15 cellular contexts compared by ENCODE assay signal in genomic region chr17:4836221-4836620, GRCh38. TPM values are rescaled to one million over a fixed set of nuclear protein-coding genes. Genes with fewer than 3 reads are reported as not detected.
DNase-seq lines count a peak whose midpoint lies in the region; ATAC-seq, FAIRE-seq and TF ChIP-seq lines count a peak whose summit lies in the region.
"Had no signal": no experiment of that assay in that cellular context is flagged by ENCODE, and none has a peak within 500 bp of the region (broad histone marks: within the 10 kb centered on the region; RNA-seq: fewer than 3 reads in every experiment).

No MANE protein-coding gene starts in this region.

- TF ChIP-seq EP300 in HepG2 (IDR thresholded peaks at IDR 0.05; ENCODE audit: low read depth in 2 of 2, low read length in 2 of 2), result no peak
- no peak for TF ChIP-seq EP300 in HepG2 (CRISPR knock-in tag; IDR thresholded peaks at IDR 0.05; ENCODE audit: borderline replicate concordance)

- H3K9me3 Mint-ChIP-seq in natural killer cell, result no peaks in the 10 kb centered on the region

- H3K4me3 Mint-ChIP-seq in natural killer cell, result peak overlapping the region; percentile 45

- no peaks in the 10 kb centered on the region for H3K36me3 Mint-ChIP-seq in natural killer cell

- H3K36me3 ChIP-seq in HepG2 (replicated peaks in 1 of 2; ENCODE audit: control insufficient read depth in 1 of 2, insufficient read depth in 2 of 2, low read length in 2 of 2), result peaks cover 2 to 19% of the 10 kb centered on the region in 2 experiments; a peak in 3 of 5 replicates
- no peaks in the 10 kb centered on the region for H3K36me3 ChIP-seq in right lobe of liver
- H3K36me3 ChIP-seq in smooth muscle cell (ENCODE audit: low read depth), result no peaks in the 10 kb centered on the region

- H3K4me3 ChIP-seq in HepG2 (replicated peaks in 1 of 3; ENCODE audit: insufficient read depth in 1 of 3, low read depth in 2 of 3, low read length in 3 of 3) (peak overlapping the region in 1 of 3 experiments; percentile 85; a peak in 1 of 6 replicates), right lobe of liver (no peak overlapping the region), smooth muscle cell (no peak overlapping the region)

- no peaks in the 10 kb centered on the region for H3K27me3 ChIP-seq in HepG2 (ENCODE audit: control insufficient read depth in 1 of 2, insufficient read depth in 2 of 2, low read length in 2 of 2)
- no peaks in the 10 kb centered on the region for H3K27me3 ChIP-seq in right lobe of liver
- H3K27me3 ChIP-seq in smooth muscle cell (ENCODE audit: low read depth), result no peaks in the 10 kb centered on the region

- TF ChIP-seq CTCF in HepG2 (CRISPR knock-in tag; IDR thresholded peaks at IDR 0.05) (no peak), right lobe of liver (IDR thresholded peaks at IDR 0.05) (no peak), natural killer cell (IDR thresholded peaks at IDR 0.05) (no peak), smooth muscle cell (IDR thresholded peaks at IDR 0.05; ENCODE audit: borderline replicate concordance, insufficient read depth, poor library complexity, severe bottlenecking) (no peak)

- ATAC-seq in HepG2 (no peak), right lobe of liver (no peak), natural killer cell (no peak), GM19324 (IDR thresholded peaks at IDR 0.05; ENCODE audit: low FRiP score, unreplicated experiment) (no peak), left cardiac atrium (no peak)

- no peak for FAIRE-seq in HepG2 (lab: Jason Lieb, UNC)

- H2AFZ ChIP-seq in HepG2 (ENCODE audit: low read length) (no peak overlapping the region), smooth muscle cell (ENCODE audit: low read depth) (no peak overlapping the region)

- TF ChIP-seq RAD21 in HepG2 (CRISPR knock-in tag; IDR thresholded peaks at IDR 0.05), result no peak

- peaks cover 27% of the 10 kb centered on the region; the same call in 1 of the 2 replicates for H4K20me1 ChIP-seq in HepG2 (ENCODE audit: insufficient read depth, low read length)
- H4K20me1 ChIP-seq in smooth muscle cell (ENCODE audit: low read depth), result peaks cover 64% of the 10 kb centered on the region

- H3F3A ChIP-seq in smooth muscle cell (ENCODE audit: low read depth), result peaks cover 22% of the 10 kb centered on the region

- intact Hi-C loops in HepG2 (cut with micrococcal nuclease; ENCODE audit: unreplicated experiment), result loop anchor here (10.0 kb wide), 1 partner anchor 49 kb away; no protein-coding TSS in a partner anchor
- intact Hi-C loops in right lobe of liver (cut with DNase I), result no loop called here
- intact Hi-C loops in natural killer cell (cut with micrococcal nuclease), result loop anchor here (5.0 kb wide), 1 partner anchor 39 kb away; the partner anchor contains the start of gene PSMB6
- intact Hi-C loops in left cardiac atrium (cut with DNase I), result no loop called here

- peak overlapping the region in 1 of 2 donors; percentile 62 for H3K27ac Mint-ChIP-seq in natural killer cell

- CTCF ChIA-PET in HepG2 (lab: Yijun Ruan, JAX; ENCODE audit: low intra/inter-chr PET ratio, low total read pairs), result no interaction called here

- H3K27ac ChIP-seq in HepG2 (ENCODE audit: extremely low read length, insufficient read depth, low read length), result peak overlapping the region; percentile 75
- no peak overlapping the region for H3K27ac ChIP-seq in right lobe of liver
- peak overlapping the region; percentile 56 for H3K27ac ChIP-seq in angular gyrus (ENCODE audit: low read depth, low read length)
- H3K27ac ChIP-seq in smooth muscle cell (ENCODE audit: low read depth), result no peak overlapping the region
- H3K27ac ChIP-seq: KMS-11 had no signal

- H3K27me3 Mint-ChIP-seq in natural killer cell (ENCODE audit: low read depth in 2 of 2), result no peaks in the 10 kb centered on the region

- POLR2A ChIA-PET in HepG2 (lab: Yijun Ruan, JAX), result interaction anchor here (1.0 to 3.8 kb wide), 4 partner anchors 9 to 47 kb away, joined by 4 to 31 read pairs (median 11); partner anchors contain the start of genes GLTPD2 and PLD2

- H3K9me3 ChIP-seq in HepG2 (ENCODE audit: low read length) (no peaks in the 10 kb centered on the region), right lobe of liver (no peaks in the 10 kb centered on the region), smooth muscle cell (replicated peaks; ENCODE audit: low read depth) (no peaks in the 10 kb centered on the region)

- WGBS in HepG2 (ENCODE audit: low lambda C conversion rate), result 98% methylated on average over 4 of the region's 4 CpGs
- WGBS in right lobe of liver (ENCODE audit: insufficient coverage, low coverage, low lambda C conversion rate, missing lambda C conversion rate), result 85% methylated on average over 3 of the region's 4 CpGs
- whole genome bisulfite sequencing in smooth muscle cell (ENCODE audit: low lambda C conversion rate), result 93% methylated on average over 4 of the region's 4 CpGs

- H3K9ac ChIP-seq in HepG2 (ENCODE audit: insufficient read depth, low read depth, low read length) (peak overlapping the region; percentile 50; the same call in 1 of the 2 replicates), smooth muscle cell (ENCODE audit: low read depth) (no peak overlapping the region)
- H3K9ac ChIP-seq: KMS-11 had no signal

- TF ChIP-seq POLR2A in HepG2 (IDR thresholded peaks at IDR 0.05; ENCODE audit: insufficient read depth in 1 of 2, low read depth in 2 of 2, low read length in 2 of 2) (no peak), right lobe of liver (IDR thresholded peaks at IDR 0.05) (no peak)

- H3K4me2 ChIP-seq in HepG2 (ENCODE audit: low read depth, low read length), result peak overlapping the region; percentile 97
- no peak overlapping the region for H3K4me2 ChIP-seq in smooth muscle cell
- H3K4me2 ChIP-seq: KMS-11 had no signal

- no TSS peak for BruUV-seq in HepG2 (replicated peaks; lab: Mats Ljungman, UMichigan)

- H3K4me1 ChIP-seq in HepG2 (ENCODE audit: insufficient read depth, low read length) (peaks cover 62% of the 10 kb centered on the region), right lobe of liver (peaks cover 0 to 25% (median 11%) of the 10 kb centered on the region in 4 donors), smooth muscle cell (ENCODE audit: low read depth) (peaks cover 9% of the 10 kb centered on the region)

- in situ Hi-C loops in HepG2 (cut with HindIII; ENCODE audit: extremely low pct_ligation_motif_present, low pct_unique_long_range_greater_than_20kb), result no loop called here

- H3K79me2 ChIP-seq in HepG2 (ENCODE audit: insufficient read depth, low read length) (peaks cover 72% of the 10 kb centered on the region), smooth muscle cell (ENCODE audit: low read depth) (peaks cover 51% of the 10 kb centered on the region)

- DNase-seq in HepG2 (ENCODE audit: low spot score) (no peak), right lobe of liver (no peak), natural killer cell (no peak), smooth muscle cell (lab: John Stamatoyannopoulos, UW; ENCODE audit: unreplicated experiment) (no peak), left cardiac atrium (no peak)
- DNase-seq in stimulated activated CD4-positive, alpha-beta T cell treated with anti-CD3 and anti-CD28 coated beads, Interleukin-12 subunit alpha, Interleukin-12 subunit beta, amount 100 ng/mL, for 4 hours, result no peak
- DNase-seq: activated CD8-positive, alpha-beta memory T cell treated with anti-CD3 and anti-CD28 coated beads for 24 hours; activated naive CD4-positive, alpha-beta T cell treated with Interleukin-2 at 50 U/mL for 16 hours; cerebellar nuclear complex; head of caudate nucleus; NCI-H1694; NCI-H526 had no signal

- H3K4me1 Mint-ChIP-seq in natural killer cell, result peaks cover 50 to 55% of the 10 kb centered on the region in 2 donors

RNA-seq across cellular contexts. Expression of gene MINK1, which starts 3.1 kb away (rescaled TPM):
- total RNA-seq in HepG2 (2016; rRNA removed; fragmentation: Illumina TruSeq; extraction: Trizol), result 15.2 and 17.2 TPM in 2 replicates
- 23.3 and 30.8 TPM in 2 replicates for total RNA-seq in HepG2 (2016; cell fraction: cytosol; rRNA removed; fragmentation: Illumina TruSeq; extraction: Trizol; ENCODE audit: low read depth)
- total RNA-seq in HepG2 (2016; cell fraction: insoluble cytoplasmic fraction; rRNA removed; fragmentation: Illumina TruSeq; extraction: Trizol), result 14.0 and 18.0 TPM in 2 replicates
- total RNA-seq in HepG2 (2016; cell fraction: membrane; rRNA removed; fragmentation: Illumina TruSeq; extraction: Trizol), result 18.2 and 20.0 TPM in 2 replicates
- 19.4 and 19.5 TPM in 2 replicates for total RNA-seq in HepG2 (2016; cell fraction: nucleus; rRNA removed; fragmentation: Illumina TruSeq; extraction: Trizol)
- 63.9 and 75.5 TPM in 2 replicates for polyA plus RNA-seq in HepG2 (2011; rRNA removed)
- 26.5 and 29.4 TPM in 2 replicates for polyA plus RNA-seq in HepG2 (2011; cell fraction: cytosol; rRNA removed)
- polyA plus RNA-seq in HepG2 (2011; cell fraction: nucleus; rRNA removed), result 412 and 513 TPM in 2 replicates
- polyA plus RNA-seq in HepG2 (2012), result 65.0 and 70.4 TPM in 2 replicates
- 2.7 TPM in 2 replicates for polyA plus RNA-seq in HepG2 (2016; cell fraction: cytosol; fragmentation: Illumina TruSeq; extraction: Trizol; ENCODE audit: low read depth)
- 13.5 and 20.2 TPM in 2 replicates for polyA plus RNA-seq in HepG2 (2016; cell fraction: insoluble cytoplasmic fraction; fragmentation: Illumina TruSeq; extraction: Trizol; ENCODE audit: low read depth)
- polyA plus RNA-seq in HepG2 (2016; cell fraction: membrane; fragmentation: Illumina TruSeq; extraction: Trizol; ENCODE audit: low read depth), result 8.2 and 9.7 TPM in 2 replicates
- 94.7 and 99.9 TPM in 2 replicates for polyA plus RNA-seq in HepG2 (2016; cell fraction: nucleus; fragmentation: Illumina TruSeq; extraction: Trizol; ENCODE audit: insufficient read depth, low read depth)
- 48.1 and 56.8 TPM in 2 replicates for polyA minus RNA-seq in HepG2 (2011; rRNA and poly(A)+ RNA removed; ENCODE audit: low replicate concordance)
- 15.6 and 21.3 TPM in 2 replicates for polyA minus RNA-seq in HepG2 (2011; cell fraction: cytosol; rRNA and poly(A)+ RNA removed)
- polyA minus RNA-seq in HepG2 (2011; cell fraction: nucleus; rRNA and poly(A)+ RNA removed), result 64.1 and 70.6 TPM in 2 replicates
- 10 to 100 TPM; 20.3 to 42.5 (median 28.0) TPM for total RNA-seq in right lobe of liver
- 100 to 1,000 TPM; 103 to 122 (median 110) TPM for total RNA-seq in natural killer cell
- total RNA-seq in smooth muscle cell, result 25.3 and 26.6 TPM in 2 replicates
- 26.8 and 40.3 TPM in 2 replicates for polyA plus RNA-seq in smooth muscle cell
- 10 to 100 TPM; 40.1 to 42.2 TPM for total RNA-seq in left cardiac atrium

RNA-seq across cellular contexts. Expression of gene PLD2, which starts 29.3 kb away (rescaled TPM):
- total RNA-seq in HepG2 (2016; rRNA removed; fragmentation: Illumina TruSeq; extraction: Trizol), result 7.8 and 13.4 TPM in 2 replicates
- 1.5 and 3.3 TPM in 2 replicates for total RNA-seq in HepG2 (2016; cell fraction: cytosol; rRNA removed; fragmentation: Illumina TruSeq; extraction: Trizol; ENCODE audit: low read depth)
- 6.9 and 12.9 TPM in 2 replicates for total RNA-seq in HepG2 (2016; cell fraction: insoluble cytoplasmic fraction; rRNA removed; fragmentation: Illumina TruSeq; extraction: Trizol)
- total RNA-seq in HepG2 (2016; cell fraction: membrane; rRNA removed; fragmentation: Illumina TruSeq; extraction: Trizol), result 4.0 and 5.4 TPM in 2 replicates
- 12.4 and 12.8 TPM in 2 replicates for total RNA-seq in HepG2 (2016; cell fraction: nucleus; rRNA removed; fragmentation: Illumina TruSeq; extraction: Trizol)
- polyA plus RNA-seq in HepG2 (2011; rRNA removed), result 29.7 and 45.8 TPM in 2 replicates
- polyA plus RNA-seq in HepG2 (2011; cell fraction: cytosol; rRNA removed), result 16.4 and 17.6 TPM in 2 replicates
- polyA plus RNA-seq in HepG2 (2011; cell fraction: nucleus; rRNA removed), result 157 and 165 TPM in 2 replicates
- polyA plus RNA-seq in HepG2 (2012), result 22.6 and 24.2 TPM in 2 replicates
- 1.2 and 1.5 TPM in 2 replicates for polyA plus RNA-seq in HepG2 (2016; cell fraction: cytosol; fragmentation: Illumina TruSeq; extraction: Trizol; ENCODE audit: low read depth)
- polyA plus RNA-seq in HepG2 (2016; cell fraction: insoluble cytoplasmic fraction; fragmentation: Illumina TruSeq; extraction: Trizol; ENCODE audit: low read depth), result 7.8 and 12.9 TPM in 2 replicates
- polyA plus RNA-seq in HepG2 (2016; cell fraction: membrane; fragmentation: Illumina TruSeq; extraction: Trizol; ENCODE audit: low read depth), result 2.9 and 4.3 TPM in 2 replicates
- 38.3 and 45.9 TPM in 2 replicates for polyA plus RNA-seq in HepG2 (2016; cell fraction: nucleus; fragmentation: Illumina TruSeq; extraction: Trizol; ENCODE audit: insufficient read depth, low read depth)
- 20.6 and 62.4 TPM in 2 replicates for polyA minus RNA-seq in HepG2 (2011; rRNA and poly(A)+ RNA removed; ENCODE audit: low replicate concordance)
- 14.3 and 14.5 TPM in 2 replicates for polyA minus RNA-seq in HepG2 (2011; cell fraction: cytosol; rRNA and poly(A)+ RNA removed)
- 23.3 and 33.3 TPM in 2 replicates for polyA minus RNA-seq in HepG2 (2011; cell fraction: nucleus; rRNA and poly(A)+ RNA removed)
- total RNA-seq in right lobe of liver, result 10 to 100 TPM in 3 of 6 experiments, 1 to 10 TPM in 3; 8.2 to 27.3 (median 10.8) TPM
- 10 to 100 TPM; 20.8 to 22.7 (median 21.3) TPM for total RNA-seq in natural killer cell
- 19.9 and 20.3 TPM in 2 replicates for total RNA-seq in smooth muscle cell
- 9.9 and 26.4 TPM in 2 replicates for polyA plus RNA-seq in smooth muscle cell
- total RNA-seq in left cardiac atrium, result 10 to 100 TPM; 14.7 to 14.9 TPM

RNA-seq across cellular contexts. Expression of gene PSMB6, which starts 40.3 kb away (rescaled TPM):
- 264 and 335 TPM in 2 replicates for total RNA-seq in HepG2 (2016; rRNA removed; fragmentation: Illumina TruSeq; extraction: Trizol)
- 57.3 and 59.4 TPM in 2 replicates for total RNA-seq in HepG2 (2016; cell fraction: cytosol; rRNA removed; fragmentation: Illumina TruSeq; extraction: Trizol; ENCODE audit: low read depth)
- total RNA-seq in HepG2 (2016; cell fraction: insoluble cytoplasmic fraction; rRNA removed; fragmentation: Illumina TruSeq; extraction: Trizol), result 269 and 361 TPM in 2 replicates
- total RNA-seq in HepG2 (2016; cell fraction: membrane; rRNA removed; fragmentation: Illumina TruSeq; extraction: Trizol), result 65.0 and 66.7 TPM in 2 replicates
- 82.3 and 83.2 TPM in 2 replicates for total RNA-seq in HepG2 (2016; cell fraction: nucleus; rRNA removed; fragmentation: Illumina TruSeq; extraction: Trizol)
- 277 and 298 TPM in 2 replicates for polyA plus RNA-seq in HepG2 (2011; rRNA removed)
- polyA plus RNA-seq in HepG2 (2011; cell fraction: cytosol; rRNA removed), result 294 and 383 TPM in 2 replicates
- 65.4 and 72.8 TPM in 2 replicates for polyA plus RNA-seq in HepG2 (2011; cell fraction: nucleus; rRNA removed)
- 114 and 127 TPM in 2 replicates for polyA plus RNA-seq in HepG2 (2012)
- polyA plus RNA-seq in HepG2 (2016; cell fraction: cytosol; fragmentation: Illumina TruSeq; extraction: Trizol; ENCODE audit: low read depth), result 63.2 and 64.9 TPM in 2 replicates
- 325 and 358 TPM in 2 replicates for polyA plus RNA-seq in HepG2 (2016; cell fraction: insoluble cytoplasmic fraction; fragmentation: Illumina TruSeq; extraction: Trizol; ENCODE audit: low read depth)
- 57.2 and 57.4 TPM in 2 replicates for polyA plus RNA-seq in HepG2 (2016; cell fraction: membrane; fragmentation: Illumina TruSeq; extraction: Trizol; ENCODE audit: low read depth)
- 132 and 142 TPM in 2 replicates for polyA plus RNA-seq in HepG2 (2016; cell fraction: nucleus; fragmentation: Illumina TruSeq; extraction: Trizol; ENCODE audit: insufficient read depth, low read depth)
- 315 and 412 TPM in 2 replicates for polyA minus RNA-seq in HepG2 (2011; rRNA and poly(A)+ RNA removed; ENCODE audit: low replicate concordance)
- 66.1 and 85.4 TPM in 2 replicates for polyA minus RNA-seq in HepG2 (2011; cell fraction: cytosol; rRNA and poly(A)+ RNA removed)
- 22.1 and 23.0 TPM in 2 replicates for polyA minus RNA-seq in HepG2 (2011; cell fraction: nucleus; rRNA and poly(A)+ RNA removed)
- total RNA-seq in right lobe of liver, result 100 to 1,000 TPM in 2 of 6 experiments, 10 to 100 TPM in 4; 68.8 to 136 (median 75.7) TPM
- total RNA-seq in natural killer cell, result 10 to 100 TPM; 69.4 to 79.3 (median 70.0) TPM
- total RNA-seq in smooth muscle cell, result 139 and 162 TPM in 2 replicates
- polyA plus RNA-seq in smooth muscle cell, result 434 and 438 TPM in 2 replicates
- total RNA-seq in left cardiac atrium, result 100 to 1,000 TPM; 145 to 147 TPM

RNA-seq across cellular contexts. Expression of gene GLTPD2, which starts 47.5 kb away (rescaled TPM):
- total RNA-seq in HepG2 (2016; rRNA removed; fragmentation: Illumina TruSeq; extraction: Trizol), result 6.0 and 12.9 TPM in 2 replicates
- 5.5 and 8.4 TPM in 2 replicates for total RNA-seq in HepG2 (2016; cell fraction: cytosol; rRNA removed; fragmentation: Illumina TruSeq; extraction: Trizol; ENCODE audit: low read depth)
- total RNA-seq in HepG2 (2016; cell fraction: insoluble cytoplasmic fraction; rRNA removed; fragmentation: Illumina TruSeq; extraction: Trizol), result 5.7 and 10.6 TPM in 2 replicates
- total RNA-seq in HepG2 (2016; cell fraction: membrane; rRNA removed; fragmentation: Illumina TruSeq; extraction: Trizol), result 7.1 and 10.3 TPM in 2 replicates
- 6.3 and 8.8 TPM in 2 replicates for total RNA-seq in HepG2 (2016; cell fraction: nucleus; rRNA removed; fragmentation: Illumina TruSeq; extraction: Trizol)
- polyA plus RNA-seq in HepG2 (2011; rRNA removed), result 7.5 and 14.9 TPM in 2 replicates
- 14.5 and 28.0 TPM in 2 replicates for polyA plus RNA-seq in HepG2 (2011; cell fraction: cytosol; rRNA removed)
- 60.5 and 62.9 TPM in 2 replicates for polyA plus RNA-seq in HepG2 (2011; cell fraction: nucleus; rRNA removed)
- polyA plus RNA-seq in HepG2 (2012), result 6.0 and 8.3 TPM in 2 replicates
- polyA plus RNA-seq in HepG2 (2016; cell fraction: cytosol; fragmentation: Illumina TruSeq; extraction: Trizol; ENCODE audit: low read depth), result 7.8 and 10.4 TPM in 2 replicates
- 5.9 and 9.4 TPM in 2 replicates for polyA plus RNA-seq in HepG2 (2016; cell fraction: insoluble cytoplasmic fraction; fragmentation: Illumina TruSeq; extraction: Trizol; ENCODE audit: low read depth)
- 6.1 and 8.5 TPM in 2 replicates for polyA plus RNA-seq in HepG2 (2016; cell fraction: membrane; fragmentation: Illumina TruSeq; extraction: Trizol; ENCODE audit: low read depth)
- polyA plus RNA-seq in HepG2 (2016; cell fraction: nucleus; fragmentation: Illumina TruSeq; extraction: Trizol; ENCODE audit: insufficient read depth, low read depth), result 15.6 and 18.6 TPM in 2 replicates
- polyA minus RNA-seq in HepG2 (2011; rRNA and poly(A)+ RNA removed; ENCODE audit: low replicate concordance), result 7.7 TPM in 1 of 2 replicates, not detected in the other
- 12.0 and 12.4 TPM in 2 replicates for polyA minus RNA-seq in HepG2 (2011; cell fraction: cytosol; rRNA and poly(A)+ RNA removed)
- polyA minus RNA-seq in HepG2 (2011; cell fraction: nucleus; rRNA and poly(A)+ RNA removed), result 3.1 and 3.6 TPM in 2 replicates
- total RNA-seq in right lobe of liver, result 10 to 100 TPM; 20.6 to 97.4 (median 60.9) TPM
- total RNA-seq in natural killer cell, result not detected
- not detected in 2 replicates for total RNA-seq in smooth muscle cell
- polyA plus RNA-seq in smooth muscle cell, result 0.82 and 0.89 TPM in 2 replicates
- total RNA-seq in left cardiac atrium, result not detected

Comparison
In these comparisons a context has a peak if more than half of its experiments do, and no peak if none do; other contexts are left out.
1. H3K27ac ChIP-seq: peak in HepG2 (single experiment) and angular gyrus (single experiment); none in right lobe of liver (0 of 3) and smooth muscle cell (single experiment).
2. intact Hi-C loops: an anchor here in HepG2 (10.0 kb wide) and natural killer cell (5.0 kb wide); none called in right lobe of liver and left cardiac atrium.